In genomic region chr1:81811757-81812371, GRCh38 we compare ENCODE assay signal across 14 cellular contexts. TPM values are rescaled to one million over a fixed set of nuclear protein-coding genes. Genes with fewer than 3 reads are reported as not detected.
A peak's percentile ranks its signal among the peaks of the same experiment; 100 is the strongest.
DNase-seq lines count a peak whose midpoint lies in the region; ATAC-seq, FAIRE-seq and TF ChIP-seq lines count a peak whose summit lies in the region.
"Had no signal": no experiment of that assay in that cellular context is flagged by ENCODE, and none has a peak within 500 bp of the region (broad histone marks: within the 10 kb centered on the region; RNA-seq: fewer than 3 reads in every experiment).

No MANE protein-coding gene starts in this region.

- no peak for FAIRE-seq in bronchial epithelial cell (lab: Jason Lieb, UNC)

- H3K27me3 ChIP-seq in bronchial epithelial cell (ENCODE audit: control insufficient read depth, insufficient read depth, low read length): no peaks in the 10 kb centered on the region

- no peak overlapping the region for H3K4me3 Mint-ChIP-seq in activated CD8-positive, alpha-beta T cell treated with anti-CD3 and anti-CD28 coated beads for 36 hours
- H3K4me3 Mint-ChIP-seq: activated CD8-positive, alpha-beta T cell treated with anti-CD3 and anti-CD28 coated beads, Interleukin-2, amount 10 ng/mL, durations not matched to agents 7 days and 5 days; activated naive CD8-positive, alpha-beta T cell treated with anti-CD3 and anti-CD28 coated beads for 36 hours; IgD-negative memory B cell had no signal

- no peaks in the 10 kb centered on the region for H3K4me1 Mint-ChIP-seq in activated CD8-positive, alpha-beta T cell treated with anti-CD3 and anti-CD28 coated beads for 36 hours (ENCODE audit: low read depth)
- H3K4me1 Mint-ChIP-seq: activated naive CD8-positive, alpha-beta T cell treated with anti-CD3 and anti-CD28 coated beads for 36 hours; IgD-negative memory B cell had no signal

- H3K9me3 Mint-ChIP-seq in activated CD8-positive, alpha-beta T cell treated with anti-CD3 and anti-CD28 coated beads for 36 hours: no peaks in the 10 kb centered on the region
- H3K9me3 Mint-ChIP-seq: activated naive CD8-positive, alpha-beta T cell treated with anti-CD3 and anti-CD28 coated beads for 36 hours; IgD-negative memory B cell had no signal

- in situ Hi-C loops in Caki2 (cut with HindIII; ENCODE audit: low pct_unique_long_range_greater_than_20kb, low sequenced_read_pairs): no loop called here

- H3K27me3 Mint-ChIP-seq in activated CD8-positive, alpha-beta T cell treated with anti-CD3 and anti-CD28 coated beads for 36 hours: no peaks in the 10 kb centered on the region
- H3K27me3 Mint-ChIP-seq: IgD-negative memory B cell had no signal

- H3K4me1 ChIP-seq in mucosa of descending colon (ENCODE audit: low read depth): no peaks in the 10 kb centered on the region
- H3K4me1 ChIP-seq: prostate gland had no signal

- POLR2A ChIA-PET in activated CD8-positive, alpha-beta T cell treated with anti-CD3 and anti-CD28 coated beads for 36 hours (lab: Charles Lee): interaction anchor here (0.8 kb wide), 1 partner anchor 11 kb away, joined by 3 read pairs; the partner anchor contains the start of gene ADGRL2

- no peaks in the 10 kb centered on the region for H3K36me3 Mint-ChIP-seq in activated CD8-positive, alpha-beta T cell treated with anti-CD3 and anti-CD28 coated beads for 36 hours (ENCODE audit: low read depth)
- H3K36me3 Mint-ChIP-seq: activated naive CD8-positive, alpha-beta T cell treated with anti-CD3 and anti-CD28 coated beads for 36 hours; IgD-negative memory B cell had no signal

- TF ChIP-seq CTCF in LNCAP (IDR thresholded peaks at IDR 0.05) (peak; percentile 55), bronchial epithelial cell (IDR thresholded peaks at IDR 0.05; ENCODE audit: insufficient read depth, low read length, severe bottlenecking) (peak; percentile 16), mucosa of descending colon (IDR thresholded peaks at IDR 0.05) (peak; percentile 16)
- TF ChIP-seq CTCF in activated CD8-positive, alpha-beta T cell treated with anti-CD3 and anti-CD28 coated beads for 36 hours (IDR thresholded peaks at IDR 0.05): no peak

- H3K36me3 ChIP-seq in bronchial epithelial cell (ENCODE audit: control insufficient read depth, insufficient read depth, low read length) (no peaks in the 10 kb centered on the region), mucosa of descending colon (ENCODE audit: low read depth) (no peaks in the 10 kb centered on the region)
- H3K36me3 ChIP-seq: prostate gland had no signal

- intact Hi-C loops in mucosa of descending colon (cut with DNase I, micrococcal nuclease): no loop called here
- intact Hi-C loops in activated CD8-positive, alpha-beta T cell treated with anti-CD3 and anti-CD28 coated beads for 36 hours (cut with micrococcal nuclease): no loop called here

- CTCF ChIA-PET in activated CD8-positive, alpha-beta T cell treated with anti-CD3 and anti-CD28 coated beads for 36 hours (lab: Charles Lee): no interaction called here

- DNase-seq in Caki2 (ENCODE audit: low read depth): peak; percentile 67
- peak; percentile 50 for DNase-seq in bronchial epithelial cell (ENCODE audit: low read depth)
- DNase-seq in mucosa of descending colon: no peak
- no peak for DNase-seq in activated T-cell treated with anti-CD3 and anti-CD28 coated beads, Interleukin-2, amount 50 U/mL, for 48 hours
- DNase-seq in activated CD8-positive, alpha-beta T cell treated with anti-CD3 and anti-CD28 coated beads for 36 hours: no peak
- DNase-seq in SKM-1 (lab: John Stamatoyannopoulos, UW; ENCODE audit: unreplicated experiment): no peak
- DNase-seq: activated CD8-positive, alpha-beta T cell treated with anti-CD3 and anti-CD28 coated beads, Interleukin-2, amount 10 ng/mL, durations not matched to agents 7 days and 5 days; activated naive CD8-positive, alpha-beta T cell treated with anti-CD3 and anti-CD28 coated beads for 36 hours; EL had no signal

- H3K4me3 ChIP-seq in bronchial epithelial cell (ENCODE audit: low read depth, low read length) (no peak overlapping the region), mucosa of descending colon (no peak overlapping the region)
- H3K4me3 ChIP-seq: prostate gland had no signal

- no peak overlapping the region for H3K27ac Mint-ChIP-seq in activated CD8-positive, alpha-beta T cell treated with anti-CD3 and anti-CD28 coated beads for 36 hours
- H3K27ac Mint-ChIP-seq: activated CD8-positive, alpha-beta T cell treated with anti-CD3 and anti-CD28 coated beads, Interleukin-2, amount 10 ng/mL, durations not matched to agents 7 days and 5 days; activated naive CD8-positive, alpha-beta T cell treated with anti-CD3 and anti-CD28 coated beads for 36 hours; IgD-negative memory B cell had no signal

- ATAC-seq in mucosa of descending colon: no peak
- ATAC-seq in HG02623 (IDR thresholded peaks at IDR 0.05; ENCODE audit: unreplicated experiment): no peak
- no peak for ATAC-seq in activated CD8-positive, alpha-beta T cell treated with anti-CD3 and anti-CD28 coated beads for 36 hours
- ATAC-seq: activated CD8-positive, alpha-beta T cell treated with anti-CD3 and anti-CD28 coated beads, Interleukin-2, amount 10 ng/mL, durations not matched to agents 7 days and 5 days had no signal

- H3K9me3 ChIP-seq in mucosa of descending colon: no peaks in the 10 kb centered on the region
- H3K9me3 ChIP-seq: prostate gland had no signal

RNA-seq across cellular contexts. Expression of gene ADGRL2, which starts 11.1 kb away (rescaled TPM):
- total RNA-seq in Caki2 (2014; rRNA removed; shearing (Covaris generic); ENCODE audit: low replicate concordance): 22.8 and 62.2 TPM in 2 replicates
- total RNA-seq in bronchial epithelial cell (35.3 and 82.7 TPM in 2 replicates), mucosa of descending colon (10 to 100 TPM in 1 of 3 donors, 1 to 10 TPM in 2; 4.5 to 31.7 (median 9.2) TPM)
- not detected for total RNA-seq in activated CD8-positive, alpha-beta T cell treated with anti-CD3 and anti-CD28 coated beads for 36 hours
- total RNA-seq: activated CD8-positive, alpha-beta T cell treated with anti-CD3 and anti-CD28 coated beads, Interleukin-2, amount 10 ng/mL, durations not matched to agents 7 days and 5 days; activated naive CD8-positive, alpha-beta T cell treated with anti-CD3 and anti-CD28 coated beads for 36 hours; T-helper 1 cell treated with Interleukin-12 subunit alpha and Interleukin-12 subunit beta and Interleukin-4 antibody, amounts not matched to agents 30 ng/mL and 1 ng/mL, for 36 hours had no signal

Comparison
In these comparisons a context has a peak if more than half of its experiments do, and no peak if none do; other contexts are left out.
1. DNase-seq: peak in Caki2 (single experiment) and bronchial epithelial cell (single experiment); none in mucosa of descending colon (0 of 3), activated T-cell treated with anti-CD3 and anti-CD28 coated beads, Interleukin-2, amount 50 U/mL, for 48 hours (0 of 2), activated CD8-positive, alpha-beta T cell treated with anti-CD3 and anti-CD28 coated beads for 36 hours (single experiment) and SKM-1 (single experiment).
2. RNA of gene ADGRL2, which starts 11.1 kb away (total RNA-seq): 22.8 to 62.2 TPM in Caki2, 35.3 to 82.7 TPM in bronchial epithelial cell and 4.5 to 31.7 TPM in mucosa of descending colon; not detected in activated CD8-positive, alpha-beta T cell treated with anti-CD3 and anti-CD28 coated beads for 36 hours; every median in the first group is over 4 times any median in the second.